In genomic region chr5:83789376-83789775, GRCh38 we compare ENCODE assay signal across 25 cellular contexts.
"Had no signal": no experiment of that assay in that cellular context is flagged by ENCODE, and none has a peak within 500 bp of the region (broad histone marks: within the 10 kb centered on the region; RNA-seq: fewer than 3 reads in every experiment).

No MANE protein-coding gene starts in this region.

- H3K27me3 ChIP-seq: adrenal gland, ascending aorta, breast epithelium, dorsolateral prefrontal cortex, esophagus squamous epithelium, gastroesophageal sphincter had no signal

- H3K4me1 ChIP-seq: adrenal gland, ascending aorta, breast epithelium, esophagus squamous epithelium, gastroesophageal sphincter had no signal

- H3K36me3 ChIP-seq: adrenal gland, ascending aorta, breast epithelium, esophagus squamous epithelium, gastroesophageal sphincter had no signal

- DNase-seq: activated CD4-positive, alpha-beta memory T cell treated with anti-CD3 and anti-CD28 coated beads for 36 hours; activated CD4-positive, alpha-beta T cell treated with anti-CD3 and anti-CD28 coated beads for 1 hour; activated CD4-positive, alpha-beta T cell treated with anti-CD3 and anti-CD28 coated beads for 4 hours; activated CD4-positive, alpha-beta T cell treated with anti-CD3 and anti-CD28 coated beads, Interleukin-2, amount 10 ng/mL, durations not matched to agents 7 days and 5 days; activated CD8-positive, alpha-beta memory T cell treated with anti-CD3 and anti-CD28 coated beads, Interleukin-2, amount 10 ng/mL, durations not matched to agents 7 days and 5 days; activated CD8-positive, alpha-beta memory T cell treated with anti-CD3 and anti-CD28 coated beads, Interleukin-2, amount 50 U/mL, for 4 hours; activated CD8-positive, alpha-beta T cell treated with anti-CD3 and anti-CD28 coated beads, Interleukin-2, amount 10 ng/mL, durations not matched to agents 7 days and 5 days; activated effector memory CD4-positive, alpha-beta T cell treated with anti-CD3 and anti-CD28 coated beads, Interleukin-2, amount 50 U/mL, for 16 hours; activated naive CD4-positive, alpha-beta T cell treated with anti-CD3 and anti-CD28 coated beads for 36 hours; activated naive CD8-positive, alpha-beta T cell treated with anti-CD3 and anti-CD28 coated beads for 36 hours; activated naive CD8-positive, alpha-beta T cell treated with anti-CD3 and anti-CD28 coated beads, Interleukin-2, amount 50 U/mL, for 24 hours; activated T-cell treated with anti-CD3 and anti-CD28 coated beads, Interleukin-2, amount 50 U/mL, for 1 hour; activated T-cell treated with anti-CD3 and anti-CD28 coated beads, Interleukin-2, amount 50 U/mL, for 48 hours; adrenal gland; dorsolateral prefrontal cortex; effector memory CD4-positive, alpha-beta T cell; esophagus squamous epithelium; foreskin melanocyte; T-helper 2 cell had no signal

- H3K4me3 ChIP-seq: adrenal gland, ascending aorta, breast epithelium, coronary artery, dorsolateral prefrontal cortex, esophagus squamous epithelium, gastroesophageal sphincter had no signal

- H3K9me3 ChIP-seq: adrenal gland, ascending aorta, breast epithelium, esophagus squamous epithelium, gastroesophageal sphincter had no signal

- H3K27ac ChIP-seq: adrenal gland, ascending aorta, breast epithelium, coronary artery, dorsolateral prefrontal cortex, epithelial cell of prostate, esophagus squamous epithelium, gastroesophageal sphincter, VCaP had no signal
